In the genomic region with DNA sequence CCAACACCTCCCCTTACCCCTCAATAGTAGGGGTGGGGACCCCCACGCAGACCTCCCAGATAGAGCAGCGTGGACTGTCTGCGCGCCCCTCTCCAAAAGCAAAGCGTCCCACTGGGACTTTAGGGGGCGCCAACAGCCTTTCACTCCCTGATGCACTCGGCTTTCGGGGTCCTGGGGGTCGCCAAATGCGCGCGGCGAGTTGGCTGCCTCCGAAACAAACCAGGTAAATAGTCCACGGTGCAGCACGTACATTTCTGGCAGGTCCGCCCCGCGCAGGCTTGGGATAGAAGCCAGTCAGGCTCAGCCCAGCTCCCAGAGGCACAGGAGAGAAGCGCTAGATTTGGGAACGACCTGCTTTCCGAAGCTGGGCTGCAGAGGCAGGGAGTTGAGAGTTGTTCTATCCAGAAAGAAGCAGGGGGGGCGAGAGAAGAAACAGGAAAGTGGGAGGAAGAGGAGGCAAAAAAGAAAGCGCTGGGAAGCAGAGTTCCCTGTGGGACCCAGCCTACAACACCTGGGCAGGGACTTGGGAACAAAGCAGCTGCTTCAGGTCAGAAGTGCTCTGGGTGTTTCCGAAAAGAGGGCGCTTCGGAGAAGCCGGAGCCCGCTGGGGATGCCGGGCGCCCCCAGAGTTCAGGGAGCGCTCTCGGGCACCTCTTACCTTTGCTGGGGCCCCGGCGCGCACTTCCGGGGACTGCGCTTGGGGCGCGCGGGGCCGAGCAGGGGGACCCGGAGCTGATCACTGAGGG, we compare ENCODE assay signal across 8 cellular contexts. TPM values are rescaled to one million over a fixed set of nuclear protein-coding genes. Genes with fewer than 3 reads are reported as not detected.
A peak's percentile ranks its signal among the peaks of the same experiment; 100 is the strongest.
DNase-seq lines count a peak whose midpoint lies in the region; ATAC-seq lines count a peak whose summit lies in the region.

No MANE protein-coding gene starts in this region.

- no peak overlapping the region for H3K27ac ChIP-seq in iPS-18a (ENCODE audit: low read length)

- H3K4me1 Mint-ChIP-seq in activated naive CD8-positive, alpha-beta T cell treated with anti-CD3 and anti-CD28 coated beads, Interleukin-2, amount 10 ng/mL, durations not matched to agents 7 days and 5 days, result peaks cover 22% of the 10 kb centered on the region
- peaks cover 13% of the 10 kb centered on the region for H3K4me1 Mint-ChIP-seq in stimulated activated effector memory CD8-positive, alpha-beta T cell treated with anti-CD3 and anti-CD28 coated beads, Interleukin-12 subunit alpha, Interleukin-12 subunit beta, amount 100 ng/mL, for 72 hours

- POLR2A ChIA-PET in activated naive CD8-positive, alpha-beta T cell treated with anti-CD3 and anti-CD28 coated beads, Interleukin-2, amount 10 ng/mL, durations not matched to agents 7 days and 5 days (lab: Charles Lee), result no interaction called here

- H3K27me3 ChIP-seq in iPS-18a (ENCODE audit: control insufficient read depth, insufficient read depth, low read length), result peaks cover 36% of the 10 kb centered on the region

- H3K9me3 ChIP-seq in iPS-18a (ENCODE audit: control insufficient read depth, low read depth, low read length), result no peaks in the 10 kb centered on the region

- H3K27ac Mint-ChIP-seq in activated naive CD8-positive, alpha-beta T cell treated with anti-CD3 and anti-CD28 coated beads, Interleukin-2, amount 10 ng/mL, durations not matched to agents 7 days and 5 days, result no peak overlapping the region
- no peak overlapping the region for H3K27ac Mint-ChIP-seq in stimulated activated effector memory CD8-positive, alpha-beta T cell treated with anti-CD3 and anti-CD28 coated beads, Interleukin-12 subunit alpha, Interleukin-12 subunit beta, amount 100 ng/mL, for 72 hours

- peaks cover 44% of the 10 kb centered on the region for H3K27me3 Mint-ChIP-seq in activated naive CD8-positive, alpha-beta T cell treated with anti-CD3 and anti-CD28 coated beads, Interleukin-2, amount 10 ng/mL, durations not matched to agents 7 days and 5 days

- peak; percentile 65 for ATAC-seq in HG03139 (IDR thresholded peaks at IDR 0.05; ENCODE audit: unreplicated experiment)
- ATAC-seq in activated naive CD8-positive, alpha-beta T cell treated with anti-CD3 and anti-CD28 coated beads, Interleukin-2, amount 10 ng/mL, durations not matched to agents 7 days and 5 days (ENCODE audit: low read depth), result peak; percentile 82
- ATAC-seq in stimulated activated effector memory CD8-positive, alpha-beta T cell treated with anti-CD3 and anti-CD28 coated beads, Interleukin-12 subunit alpha, Interleukin-12 subunit beta, amount 100 ng/mL, for 72 hours, result peak; percentile 8

- peaks cover 12% of the 10 kb centered on the region for H3K4me1 ChIP-seq in iPS-18a (ENCODE audit: control insufficient read depth, low read depth, low read length)

- H3K4me3 ChIP-seq in iPS-18a (ENCODE audit: low read length), result peak overlapping the region; percentile 72

- H3K9me3 Mint-ChIP-seq in activated naive CD8-positive, alpha-beta T cell treated with anti-CD3 and anti-CD28 coated beads, Interleukin-2, amount 10 ng/mL, durations not matched to agents 7 days and 5 days, result no peaks in the 10 kb centered on the region
- no peaks in the 10 kb centered on the region for H3K9me3 Mint-ChIP-seq in stimulated activated effector memory CD8-positive, alpha-beta T cell treated with anti-CD3 and anti-CD28 coated beads, Interleukin-12 subunit alpha, Interleukin-12 subunit beta, amount 100 ng/mL, for 72 hours

- peak overlapping the region; percentile 93 for H3K4me3 Mint-ChIP-seq in activated naive CD8-positive, alpha-beta T cell treated with anti-CD3 and anti-CD28 coated beads, Interleukin-2, amount 10 ng/mL, durations not matched to agents 7 days and 5 days
- peak overlapping the region; percentile 52 for H3K4me3 Mint-ChIP-seq in stimulated activated effector memory CD8-positive, alpha-beta T cell treated with anti-CD3 and anti-CD28 coated beads, Interleukin-12 subunit alpha, Interleukin-12 subunit beta, amount 100 ng/mL, for 72 hours

- H3K9ac ChIP-seq in iPS-18a (ENCODE audit: low read length), result peak overlapping the region; percentile 44

- H3K36me3 Mint-ChIP-seq in activated naive CD8-positive, alpha-beta T cell treated with anti-CD3 and anti-CD28 coated beads, Interleukin-2, amount 10 ng/mL, durations not matched to agents 7 days and 5 days, result no peaks in the 10 kb centered on the region
- no peaks in the 10 kb centered on the region for H3K36me3 Mint-ChIP-seq in stimulated activated effector memory CD8-positive, alpha-beta T cell treated with anti-CD3 and anti-CD28 coated beads, Interleukin-12 subunit alpha, Interleukin-12 subunit beta, amount 100 ng/mL, for 72 hours

- H3K36me3 ChIP-seq in iPS-18a (ENCODE audit: control insufficient read depth, low read depth, low read length), result no peaks in the 10 kb centered on the region

- DNase-seq in GM03348 (ENCODE audit: low spot score), result peak; percentile 40
- peak; percentile 62 for DNase-seq in activated naive CD8-positive, alpha-beta T cell treated with anti-CD3 and anti-CD28 coated beads, Interleukin-2, amount 10 ng/mL, durations not matched to agents 7 days and 5 days
- peak in 1 of 2 donors; percentile 40 for DNase-seq in stimulated activated effector memory CD8-positive, alpha-beta T cell treated with anti-CD3 and anti-CD28 coated beads, Interleukin-12 subunit alpha, Interleukin-12 subunit beta, amount 100 ng/mL, for 72 hours (ENCODE audit: low spot score in 2 of 2)
- DNase-seq in GDM1 (lab: John Stamatoyannopoulos, UW), result no peak
- DNase-seq in C1 segment of cervical spinal cord (lab: John Stamatoyannopoulos, UW), result no peak
- DNase-seq in activated CD4-positive, alpha-beta T cell treated with anti-CD3 and anti-CD28 coated beads, Interleukin-2, amount 50 U/mL, for 4 hours, result no peak

RNA-seq across cellular contexts. Expression of a gene that starts 0.5 kb away (rescaled TPM):
- not detected for total RNA-seq in activated naive CD8-positive, alpha-beta T cell treated with anti-CD3 and anti-CD28 coated beads, Interleukin-2, amount 10 ng/mL, durations not matched to agents 7 days and 5 days

Comparison
In these comparisons a context has a peak if more than half of its experiments do, and no peak if none do; other contexts are left out.
1. DNase-seq: peak in GM03348 (single experiment) and activated naive CD8-positive, alpha-beta T cell treated with anti-CD3 and anti-CD28 coated beads, Interleukin-2, amount 10 ng/mL, durations not matched to agents 7 days and 5 days (single experiment); none in GDM1 (single experiment), C1 segment of cervical spinal cord (0 of 14) and activated CD4-positive, alpha-beta T cell treated with anti-CD3 and anti-CD28 coated beads, Interleukin-2, amount 50 U/mL, for 4 hours (0 of 2).
2. ATAC-seq: peak in every context shown above with its lines; median percentile 82 in activated naive CD8-positive, alpha-beta T cell treated with anti-CD3 and anti-CD28 coated beads, Interleukin-2, amount 10 ng/mL, durations not matched to agents 7 days and 5 days; 65 in HG03139; 8 in stimulated activated effector memory CD8-positive, alpha-beta T cell treated with anti-CD3 and anti-CD28 coated beads, Interleukin-12 subunit alpha, Interleukin-12 subunit beta, amount 100 ng/mL, for 72 hours.